ENCODE assay signal across 7 cellular contexts in the genomic region with DNA sequence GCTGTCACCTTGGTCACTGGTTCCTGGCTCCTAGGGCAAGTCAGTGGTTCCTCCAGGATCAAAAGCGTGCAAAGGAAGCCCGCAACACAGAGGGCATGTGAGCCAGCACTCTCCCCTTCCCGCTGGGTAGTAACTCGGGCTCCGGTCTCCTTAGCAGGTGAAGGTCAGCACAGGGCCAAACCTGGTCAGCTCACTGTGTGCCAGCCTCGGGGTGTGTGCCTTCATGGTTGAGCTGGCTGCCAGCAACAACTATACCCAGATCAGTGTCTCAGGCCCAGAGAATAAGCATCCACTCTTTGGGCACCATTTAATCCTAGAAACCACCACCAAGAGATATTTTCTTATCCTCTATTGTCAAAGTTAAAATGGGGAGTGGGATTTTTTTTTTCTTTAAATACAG. TPM values are rescaled to one million over a fixed set of nuclear protein-coding genes. Genes with fewer than 3 reads are reported as not detected.
"Had no signal": no experiment of that assay in that cellular context is flagged by ENCODE, and none has a peak within 500 bp of the region (broad histone marks: within the 10 kb centered on the region; RNA-seq: fewer than 3 reads in every experiment).

No MANE protein-coding gene starts in this region.

- H3K27ac Mint-ChIP-seq: GM23338, H9 had no signal

- H3K4me3 Mint-ChIP-seq: GM23338, H9 had no signal

- H3K4me2 ChIP-seq: GM23338 had no signal

- H3K4me3 ChIP-seq: GM23338, K562 had no signal

- H3K9me3 Mint-ChIP-seq: GM23338, H9 had no signal

- DNase-seq: H9, HCEC 1CT, IMR-90 had no signal

- H3K4me1 Mint-ChIP-seq: GM23338 had no signal

- H2AFZ ChIP-seq: GM23338 had no signal

RNA-seq across cellular contexts. Expression of a gene that starts 30.0 kb away (rescaled TPM):
- total RNA-seq: H1, H9 had no signal

RNA-seq across cellular contexts. Expression of a gene that starts 40.7 kb away (rescaled TPM):
- total RNA-seq: GM23338, H1, H9, HT-29, IMR-90, K562 had no signal
- polyA plus RNA-seq: GM23338, H1, IMR-90, K562 had no signal

RNA-seq across cellular contexts. Expression of a gene that starts 41.6 kb away (rescaled TPM):
- total RNA-seq: GM23338, H1, H9, HT-29, K562 had no signal
- polyA plus RNA-seq: GM23338, H1 had no signal
